Comparison of ENCODE assay signal across 12 cellular contexts in the genomic region with DNA sequence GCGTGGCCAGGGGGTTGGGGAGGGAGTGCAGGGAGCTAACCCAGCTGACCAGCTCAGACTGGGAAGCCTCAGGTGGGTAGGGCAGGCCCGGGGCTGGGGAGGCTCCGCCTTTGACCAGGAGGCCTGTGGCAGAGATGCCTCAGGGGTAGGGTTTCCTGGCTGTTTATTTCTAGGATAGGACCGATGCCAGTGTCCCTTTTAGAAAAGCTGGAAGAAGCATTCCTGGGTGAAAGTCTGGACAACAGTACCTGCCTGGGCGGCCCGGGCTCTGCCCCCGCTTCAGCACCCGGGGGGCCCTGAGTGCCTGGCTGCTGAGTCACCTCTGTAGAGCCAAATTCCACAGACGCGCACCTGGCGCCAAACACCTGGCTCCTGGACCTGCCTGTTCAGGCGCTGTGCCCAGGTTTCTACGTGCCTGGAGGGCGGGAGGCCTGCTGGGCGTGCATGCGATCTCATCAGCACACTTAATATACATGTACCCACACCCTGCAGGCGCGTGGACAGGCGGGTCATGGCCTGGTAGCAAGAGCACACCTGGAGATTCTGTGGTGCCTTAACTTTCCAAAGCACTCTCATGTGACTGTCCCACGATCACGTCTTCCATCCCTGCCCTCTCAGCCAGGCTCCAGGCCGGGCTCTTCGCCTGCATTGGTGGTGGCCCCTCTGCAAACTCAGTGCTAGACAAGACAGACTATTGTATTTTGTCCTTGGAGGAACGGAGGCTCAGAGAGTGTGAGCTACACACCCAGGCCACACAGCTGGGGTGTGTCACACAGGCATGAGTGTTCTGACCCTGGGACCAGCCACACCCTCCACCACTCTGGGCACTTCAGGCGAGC.
DNase-seq lines count a peak whose midpoint lies in the region; ATAC-seq and TF ChIP-seq lines count a peak whose summit lies in the region.
"Had no signal": no experiment of that assay in that cellular context is flagged by ENCODE, and none has a peak within 500 bp of the region (broad histone marks: within the 10 kb centered on the region; RNA-seq: fewer than 3 reads in every experiment).

No MANE protein-coding gene starts in this region.

- ATAC-seq in HG02571 (IDR thresholded peaks at IDR 0.05; ENCODE audit: unreplicated experiment) (no peak), GM19328 (IDR thresholded peaks at IDR 0.05; ENCODE audit: unreplicated experiment) (no peak)
- ATAC-seq: activated CD4-positive, alpha-beta T cell treated with anti-CD3 and anti-CD28 coated beads for 36 hours had no signal

- no peaks in the 10 kb centered on the region for H3K36me3 ChIP-seq in breast epithelium
- no peaks in the 10 kb centered on the region for H3K36me3 ChIP-seq in trophoblast cell (ENCODE audit: control insufficient read depth in 1 of 2, insufficient read depth in 2 of 2, low read length in 2 of 2)
- no peaks in the 10 kb centered on the region for H3K36me3 ChIP-seq in MM.1S (replicated peaks; ENCODE audit: insufficient read depth, low read length)
- H3K36me3 ChIP-seq: ascending aorta; BLaER1 treated with 17β-estradiol and CSF1 and Interleukin-3, amounts not matched to agents 10 nM and 100 nM had no signal

- H3K23ac ChIP-seq in trophoblast cell (ENCODE audit: low read length), result no peak overlapping the region

- peak overlapping the region; percentile 67 for H2BK120ac ChIP-seq in trophoblast cell (ENCODE audit: insufficient read depth, low read length, poor library complexity)

- TF ChIP-seq CTCF in breast epithelium (IDR thresholded peaks at IDR 0.05) (no peak), MM.1S (IDR thresholded peaks at IDR 0.05; ENCODE audit: low read length) (no peak)

- peak overlapping the region; percentile 17 for H2AK5ac ChIP-seq in trophoblast cell (ENCODE audit: low read length)

- TF ChIP-seq POLR2A in breast epithelium (IDR thresholded peaks at IDR 0.05), result no peak

- H3K79me1 ChIP-seq in trophoblast cell (ENCODE audit: low read length), result peaks cover 13% of the 10 kb centered on the region

- H2AFZ ChIP-seq in trophoblast cell (ENCODE audit: insufficient read depth, low read length, poor library complexity), result no peak overlapping the region
- H2AFZ ChIP-seq in MM.1S (ENCODE audit: low read length), result no peak overlapping the region

- peaks cover 0 to 8% of the 10 kb centered on the region in 2 donors for H3K4me1 ChIP-seq in breast epithelium
- H3K4me1 ChIP-seq in trophoblast cell (ENCODE audit: control insufficient read depth in 1 of 2, insufficient read depth in 2 of 2, low read length in 2 of 2), result peaks cover 20 to 21% of the 10 kb centered on the region in 2 experiments
- H3K4me1 ChIP-seq in MM.1S (ENCODE audit: low read length), result no peaks in the 10 kb centered on the region
- H3K4me1 ChIP-seq: ascending aorta; BLaER1 treated with 17β-estradiol and CSF1 and Interleukin-3, amounts not matched to agents 10 nM and 100 nM had no signal

- no peak overlapping the region for H3K14ac ChIP-seq in trophoblast cell (ENCODE audit: low read length)

- H4K91ac ChIP-seq in trophoblast cell (ENCODE audit: low read depth, low read length), result peak overlapping the region; percentile 73

- H3K9ac ChIP-seq in trophoblast cell (ENCODE audit: low read length), result no peak overlapping the region
- H3K9ac ChIP-seq in MM.1S (ENCODE audit: low read length), result no peak overlapping the region
- H3K9ac ChIP-seq: BLaER1 treated with 17β-estradiol and CSF1 and Interleukin-3, amounts not matched to agents 10 nM and 100 nM had no signal

- peak overlapping the region; percentile 69 for H2BK5ac ChIP-seq in trophoblast cell (ENCODE audit: low read depth, low read length, poor library complexity)

- intact Hi-C loops in breast epithelium (cut with DNase I; ENCODE audit: low total_unique reads), result no loop called here

- no peak overlapping the region for H3K4ac ChIP-seq in trophoblast cell (ENCODE audit: low read depth, low read length)

- WGBS in trophoblast cell (ENCODE audit: extremely low coverage, insufficient coverage, insufficient read length), result no CpG with 5 or more reads among the region's 25 CpGs

- no peak overlapping the region for H4K8ac ChIP-seq in trophoblast cell (ENCODE audit: low read depth, low read length)

- H4K12ac ChIP-seq in trophoblast cell (ENCODE audit: low read depth, low read length), result no peak overlapping the region

- H3K18ac ChIP-seq in trophoblast cell (ENCODE audit: low read length), result no peak overlapping the region

- H3K27ac ChIP-seq in breast epithelium, result peak overlapping the region; percentile 37 to 71
- peak overlapping the region; percentile 68 for H3K27ac ChIP-seq in trophoblast cell (ENCODE audit: low read depth, low read length)
- no peak overlapping the region for H3K27ac ChIP-seq in MM.1S (ENCODE audit: low read length)
- H3K27ac ChIP-seq: ascending aorta; BLaER1 treated with 17β-estradiol and CSF1 and Interleukin-3, amounts not matched to agents 10 nM and 100 nM had no signal

- H3K4me2 ChIP-seq in trophoblast cell (ENCODE audit: low read length) (peak overlapping the region; percentile 3), MM.1S (ENCODE audit: low read depth, low read length) (no peak overlapping the region)
- H3K4me2 ChIP-seq: BLaER1 treated with 17β-estradiol and CSF1 and Interleukin-3, amounts not matched to agents 10 nM and 100 nM had no signal

- H3K79me2 ChIP-seq in trophoblast cell (ENCODE audit: control insufficient read depth, insufficient read depth, low read length, poor library complexity) (no peaks in the 10 kb centered on the region), MM.1S (ENCODE audit: low read length) (no peaks in the 10 kb centered on the region)

- H3K9me3 ChIP-seq in breast epithelium, result no peaks in the 10 kb centered on the region
- peaks cover 5% of the 10 kb centered on the region for H3K9me3 ChIP-seq in trophoblast cell (ENCODE audit: insufficient read depth, low read depth, low read length)
- no peaks in the 10 kb centered on the region for H3K9me3 ChIP-seq in MM.1S (replicated peaks; ENCODE audit: insufficient read depth, low read length)
- H3K9me3 ChIP-seq: ascending aorta had no signal

- no peaks in the 10 kb centered on the region for H3K9me2 ChIP-seq in MM.1S (replicated peaks; ENCODE audit: insufficient read depth, low read length)

- H3F3A ChIP-seq in MM.1S (ENCODE audit: insufficient read depth, low read length), result no peaks in the 10 kb centered on the region

- H3K27me3 ChIP-seq in breast epithelium (peaks cover 0 to 17% of the 10 kb centered on the region in 2 donors), trophoblast cell (ENCODE audit: insufficient read depth, low read length) (no peaks in the 10 kb centered on the region), MM.1S (replicated peaks; ENCODE audit: insufficient read depth, low read length) (no peaks in the 10 kb centered on the region)
- H3K27me3 ChIP-seq: ascending aorta; BLaER1 treated with 17β-estradiol and CSF1 and Interleukin-3, amounts not matched to agents 10 nM and 100 nM had no signal

- H3K4me3 ChIP-seq in breast epithelium (no peak overlapping the region), trophoblast cell (ENCODE audit: low read depth, low read length) (no peak overlapping the region), MM.1S (ENCODE audit: low read length) (no peak overlapping the region)
- H3K4me3 ChIP-seq: ascending aorta; BLaER1 treated with 17β-estradiol and CSF1 and Interleukin-3, amounts not matched to agents 10 nM and 100 nM had no signal

- H4K20me1 ChIP-seq in MM.1S (ENCODE audit: insufficient read depth, low read length), result no peaks in the 10 kb centered on the region
- H4K20me1 ChIP-seq: BLaER1 treated with 17β-estradiol and CSF1 and Interleukin-3, amounts not matched to agents 10 nM and 100 nM had no signal

- peak overlapping the region; percentile 68 for H2BK12ac ChIP-seq in trophoblast cell (ENCODE audit: low read length)

- DNase-seq in DMS153 treated with DMSO at 0.1 percent for 48 hours (lab: John Stamatoyannopoulos, UW; ENCODE audit: unreplicated experiment), result peak; percentile 84
- DNase-seq in NCI-H2029 (lab: John Stamatoyannopoulos, UW), result peak; percentile 89
- peak; percentile 74 to 90 for DNase-seq in breast epithelium (ENCODE audit: low spot score in 2 of 2)
- DNase-seq in trophoblast cell, result peak; percentile 88 to 91
- no peak for DNase-seq in activated CD8-positive, alpha-beta memory T cell treated with anti-CD3 and anti-CD28 coated beads, Interleukin-2, amount 50 U/mL, for 4 hours
- no peak for DNase-seq in MM.1S
- DNase-seq: activated CD4-positive, alpha-beta T cell treated with anti-CD3 and anti-CD28 coated beads for 36 hours; stimulated activated CD4-positive, alpha-beta T cell treated with anti-CD3 and anti-CD28 coated beads, Interleukin-12 subunit alpha, Interleukin-12 subunit beta, amount 100 ng/mL, for 4 hours had no signal

Comparison
In these comparisons a context has a peak if more than half of its experiments do, and no peak if none do; other contexts are left out.
1. DNase-seq: peak in DMS153 treated with DMSO at 0.1 percent for 48 hours (single experiment), NCI-H2029 (single experiment), breast epithelium (2 of 2) and trophoblast cell (2 of 2); none in activated CD8-positive, alpha-beta memory T cell treated with anti-CD3 and anti-CD28 coated beads, Interleukin-2, amount 50 U/mL, for 4 hours (single experiment) and MM.1S (single experiment).